In the genomic region with DNA sequence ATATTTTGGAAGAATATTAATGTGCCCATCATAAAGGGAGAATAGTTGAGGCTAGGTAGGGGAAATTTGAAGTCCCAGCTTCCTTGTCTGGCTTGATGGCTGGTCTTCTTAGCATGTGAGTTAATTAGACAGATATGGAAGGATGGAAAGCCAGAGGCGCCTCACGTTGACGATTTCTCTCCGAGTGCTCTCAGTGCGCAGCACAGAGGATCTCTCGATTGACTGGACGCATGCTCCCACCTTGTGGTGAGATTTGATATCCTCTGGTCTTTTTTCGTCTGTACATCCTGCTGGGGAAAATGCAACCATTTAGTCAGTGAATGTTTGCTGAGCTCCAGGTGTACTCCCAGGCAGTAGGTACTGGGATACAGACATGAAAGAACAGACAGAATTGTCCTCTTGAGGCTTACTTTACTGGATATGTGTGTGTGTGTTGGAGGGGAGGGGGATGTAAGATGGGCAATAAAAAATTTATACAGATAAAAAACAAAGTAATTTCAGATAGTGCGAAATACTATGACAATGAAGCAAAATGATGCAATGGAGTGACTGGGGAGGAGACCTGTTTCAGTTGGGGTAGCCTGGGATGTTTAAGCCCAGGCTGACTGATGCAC, we compare ENCODE assay signal across 8 cellular contexts.
DNase-seq lines count a peak whose midpoint lies in the region; TF ChIP-seq lines count a peak whose summit lies in the region.

No MANE protein-coding gene starts in this region.

- no peak overlapping the region for H3K27ac ChIP-seq in HEK293 (ENCODE audit: extremely low read depth, low read depth, low read length)

- no peaks in the 10 kb centered on the region for H3K4me1 ChIP-seq in HEK293 (ENCODE audit: control insufficient read depth, insufficient read depth, low read length)

- CTCF ChIA-PET in HEK293 (lab: Yijun Ruan, JAX): interaction anchor here (0.6 to 4.3 kb wide), 41 partner anchors 10 to 548 kb away, joined by 3 to 72 read pairs (median 4); no protein-coding TSS in a partner anchor

- POLR2A ChIA-PET in HEK293 (lab: Yijun Ruan, JAX): no interaction called here

- DNase-seq in Ammon's horn (ENCODE audit: low spot score): peak; percentile 84
- DNase-seq in T-helper 1 cell: peak; percentile 13 to 66 (median 43)
- DNase-seq in T47D (ENCODE audit: low read depth in 1 of 2, low spot score in 1 of 2): peak; percentile 36 to 81
- peak; percentile 91 for DNase-seq in kidney tubule cell (ENCODE audit: low spot score)
- DNase-seq in stimulated activated CD4-positive, alpha-beta T cell treated with anti-CD3 and anti-CD28 coated beads, TNF-alpha, amount 100 ng/mL, for 1 hour (ENCODE audit: low read depth in 3 of 3, low spot score in 1 of 3): peak; percentile 30 to 43 (median 32)
- no peak for DNase-seq in DMS153 (lab: John Stamatoyannopoulos, UW)
- DNase-seq in DMS 273 (lab: John Stamatoyannopoulos, UW; ENCODE audit: unreplicated experiment): no peak

- no peak overlapping the region for H3K4me3 ChIP-seq in HEK293 (ENCODE audit: low read depth, low read length)

- in situ Hi-C loops in T47D (cut with HindIII; ENCODE audit: low pct_unique_long_range_greater_than_20kb, low sequenced_read_pairs): no loop called here

- no peaks in the 10 kb centered on the region for H3K9me3 ChIP-seq in HEK293 (ENCODE audit: control insufficient read depth, insufficient read depth, low read depth, low read length)

- no peaks in the 10 kb centered on the region for H3K36me3 ChIP-seq in HEK293 (ENCODE audit: control insufficient read depth in 2 of 2, insufficient read depth in 1 of 2, low read length in 2 of 2)

- TF ChIP-seq CTCF in HEK293 (tag by site-specific recombination; IDR thresholded peaks at IDR 0.05): peak; percentile 75

TF ChIP-seq in HEK293, 187 proteins besides CTCF, POLR2A, EP300 and RAD21:
- peak; percentile 82 for TF ChIP-seq ZNF654 (tag by site-specific recombination; IDR thresholded peaks at IDR 0.05; ENCODE audit: low read depth)
- no peak for TF ChIP-seq ZNF560 (tag by site-specific recombination; IDR thresholded peaks at IDR 0.05; ENCODE audit: borderline replicate concordance)

Comparison
In these comparisons a context has a peak if more than half of its experiments do, and no peak if none do; other contexts are left out.
1. DNase-seq: peak in Ammon's horn (single experiment), T-helper 1 cell (5 of 5), T47D (2 of 2), kidney tubule cell (single experiment) and stimulated activated CD4-positive, alpha-beta T cell treated with anti-CD3 and anti-CD28 coated beads, TNF-alpha, amount 100 ng/mL, for 1 hour (3 of 3); none in DMS153 (single experiment) and DMS 273 (single experiment).